In genomic region chr6:83069633-83070032, GRCh38 we compare ENCODE assay signal across 1 cellular context.
TF ChIP-seq lines count a peak whose summit lies in the region.

No MANE protein-coding gene starts in this region.

TF ChIP-seq in K562, 482 proteins besides CTCF, POLR2A, EP300 and RAD21:
- TF ChIP-seq ZNF316 (IDR thresholded peaks at IDR 0.05) (peak; percentile 27; the same call in 1 of the 2 replicates), RBM14 (IDR thresholded peaks at IDR 0.05; ENCODE audit: borderline replicate concordance, insufficient read depth, low read depth, low read length) (no peak), SREBF2 (CRISPR knock-in tag; IDR thresholded peaks at IDR 0.05) (no peak)
TF ChIP-seq in K562: peak in this region for 1.
